Comparison of ENCODE assay signal across 8 cellular contexts in genomic region chr6:41546866-41547798, GRCh38. TPM values are rescaled to one million over a fixed set of nuclear protein-coding genes. Genes with fewer than 3 reads are reported as not detected.
DNase-seq lines count a peak whose midpoint lies in the region; ATAC-seq and TF ChIP-seq lines count a peak whose summit lies in the region.

No MANE protein-coding gene starts in this region.

- H3K36me3 ChIP-seq in DND-41 (ENCODE audit: insufficient read depth, low read length) (peaks cover 23% of the 10 kb centered on the region), HUES48 (ENCODE audit: control insufficient read depth, insufficient read depth, low read length) (no peaks in the 10 kb centered on the region), esophagus (ENCODE audit: control insufficient read depth in 2 of 2, insufficient read depth in 2 of 2, low read length in 1 of 2) (peaks cover 0 to 6% of the 10 kb centered on the region in 2 donors), vagina (no peaks in the 10 kb centered on the region)

- peaks cover 59% of the 10 kb centered on the region for H3K27me3 Mint-ChIP-seq in activated CD4-positive, alpha-beta T cell treated with anti-CD3 and anti-CD28 coated beads, Interleukin-2, amount 10 ng/mL, durations not matched to agents 24 days and 14 days

- peak overlapping the region; percentile 51 for H3K27ac Mint-ChIP-seq in activated CD4-positive, alpha-beta T cell treated with anti-CD3 and anti-CD28 coated beads, Interleukin-2, amount 10 ng/mL, durations not matched to agents 24 days and 14 days

- no peaks in the 10 kb centered on the region for H3K9me3 ChIP-seq in DND-41 (ENCODE audit: insufficient read depth, low read length, severe bottlenecking)
- no peaks in the 10 kb centered on the region for H3K9me3 ChIP-seq in HUES48 (ENCODE audit: control insufficient read depth, insufficient read depth, low read length)
- no peaks in the 10 kb centered on the region for H3K9me3 ChIP-seq in esophagus (ENCODE audit: control insufficient read depth in 2 of 2, insufficient read depth in 1 of 2, low read depth in 1 of 2, low read length in 1 of 2)
- H3K9me3 ChIP-seq in vagina = no peaks in the 10 kb centered on the region

- peaks cover 20% of the 10 kb centered on the region for H3K4me1 Mint-ChIP-seq in activated CD4-positive, alpha-beta T cell treated with anti-CD3 and anti-CD28 coated beads, Interleukin-2, amount 10 ng/mL, durations not matched to agents 24 days and 14 days

- H3K9me3 Mint-ChIP-seq in activated CD4-positive, alpha-beta T cell treated with anti-CD3 and anti-CD28 coated beads, Interleukin-2, amount 10 ng/mL, durations not matched to agents 24 days and 14 days = no peaks in the 10 kb centered on the region

- peak overlapping the region; percentile 34; the same call in 1 of the 2 replicates for H2AFZ ChIP-seq in DND-41 (ENCODE audit: low read depth, low read length)

- DNase-seq in DND-41 (peak; percentile 40), myocyte (ENCODE audit: low read depth) (peak; percentile 67), vagina (ENCODE audit: extremely low spot score in 2 of 2) (no peak), germinal center (ENCODE audit: low spot score) (no peak)
- DNase-seq in activated CD4-positive, alpha-beta T cell treated with anti-CD3 and anti-CD28 coated beads, Interleukin-2, amount 10 ng/mL, durations not matched to agents 24 days and 14 days = peak; percentile 77

- TF ChIP-seq CTCF in DND-41 (IDR thresholded peaks at IDR 0.05; ENCODE audit: borderline replicate concordance, extremely low read depth, low read length, poor library complexity, severe bottlenecking) (no peak), vagina (IDR thresholded peaks at IDR 0.05) (no peak)

- peaks cover 50% of the 10 kb centered on the region for H3K4me1 ChIP-seq in DND-41 (ENCODE audit: insufficient read depth, low read length)
- H3K4me1 ChIP-seq in HUES48 (ENCODE audit: control insufficient read depth, insufficient read depth, low read length) = peaks cover 47% of the 10 kb centered on the region
- H3K4me1 ChIP-seq in esophagus (ENCODE audit: control insufficient read depth in 2 of 2, insufficient read depth in 2 of 2, low read length in 1 of 2) = peaks cover 3 to 25% of the 10 kb centered on the region in 2 donors
- peaks cover 28% of the 10 kb centered on the region for H3K4me1 ChIP-seq in vagina

- peak; percentile 20; the same call in 2 of the 3 replicates for ATAC-seq in DND-41 (ENCODE audit: insufficient read depth, low read depth)
- ATAC-seq in GM21360 (IDR thresholded peaks at IDR 0.05; ENCODE audit: unreplicated experiment) = peak; percentile 12

- H3K4me3 Mint-ChIP-seq in activated CD4-positive, alpha-beta T cell treated with anti-CD3 and anti-CD28 coated beads, Interleukin-2, amount 10 ng/mL, durations not matched to agents 24 days and 14 days = peak overlapping the region; percentile 91

- H3K4me3 ChIP-seq in DND-41 (ENCODE audit: low read depth in 1 of 2, low read length in 2 of 2) = peak overlapping the region; percentile 54 to 89
- H3K4me3 ChIP-seq in HUES48 (ENCODE audit: low read depth, low read length) = peak overlapping the region; percentile 65
- H3K4me3 ChIP-seq in esophagus (ENCODE audit: low read depth in 1 of 2, low read length in 2 of 2) = peak overlapping the region; percentile 72 to 77
- H3K4me3 ChIP-seq in vagina = peak overlapping the region; percentile 62 to 98

- intact Hi-C loops in activated CD4-positive, alpha-beta T cell treated with anti-CD3 and anti-CD28 coated beads, Interleukin-2, amount 10 ng/mL, durations not matched to agents 24 days and 14 days (cut with micrococcal nuclease) = loop anchor here (1.0 to 5.0 kb wide), 3 partner anchors 14 to 120 kb away; no protein-coding TSS in a partner anchor
- intact Hi-C loops in vagina (cut with DNase I) = loop anchor here (1.0 kb wide), 1 partner anchor 42 kb away; no protein-coding TSS in a partner anchor

- peak overlapping the region; percentile 76 for H3K9ac ChIP-seq in DND-41 (ENCODE audit: low read depth, low read length)
- no peak overlapping the region for H3K9ac ChIP-seq in HUES48 (ENCODE audit: low read depth, low read length)

- peak overlapping the region; percentile 84 for H3K4me2 ChIP-seq in DND-41 (ENCODE audit: insufficient read depth, low read length)

- no peak for TF ChIP-seq POLR2A in vagina (IDR thresholded peaks at IDR 0.05)

- H3K27ac ChIP-seq in DND-41 (ENCODE audit: low read length) (peak overlapping the region; percentile 22; the same call in 1 of the 2 replicates), HUES48 (ENCODE audit: low read depth, low read length) (no peak overlapping the region), esophagus (ENCODE audit: low read depth in 2 of 2, low read length in 1 of 2) (peak overlapping the region; percentile 78 to 89), vagina (peak overlapping the region; percentile 69)

- H4K20me1 ChIP-seq in DND-41 (ENCODE audit: insufficient read depth, low read length) = peaks cover 52% of the 10 kb centered on the region

- H3K27me3 ChIP-seq in DND-41 (ENCODE audit: insufficient read depth, low read length, poor library complexity) (no peaks in the 10 kb centered on the region), HUES48 (ENCODE audit: control insufficient read depth, insufficient read depth, low read length) (peaks cover 81% of the 10 kb centered on the region), esophagus (ENCODE audit: control insufficient read depth in 1 of 2, insufficient read depth in 2 of 2, low read length in 2 of 2) (no peaks in the 10 kb centered on the region), vagina (no peaks in the 10 kb centered on the region)

- 1% methylated on average over 73 to 82 of the region's 82 CpGs for WGBS in esophagus, 2 donors

- peaks cover 12% of the 10 kb centered on the region for H3K36me3 Mint-ChIP-seq in activated CD4-positive, alpha-beta T cell treated with anti-CD3 and anti-CD28 coated beads, Interleukin-2, amount 10 ng/mL, durations not matched to agents 24 days and 14 days (ENCODE audit: low read depth)

- H3K79me2 ChIP-seq in DND-41 (ENCODE audit: insufficient read depth, low read length) = peaks cover 69% of the 10 kb centered on the region

RNA-seq across cellular contexts. Expression of gene FOXP4, which starts 1.0 kb away (rescaled TPM):
- total RNA-seq in activated CD4-positive, alpha-beta T cell treated with anti-CD3 and anti-CD28 coated beads, Interleukin-2, amount 10 ng/mL, durations not matched to agents 24 days and 14 days = 16.9 and 17.6 TPM in 2 replicates
- 1 to 10 TPM; 6.6 to 8.4 TPM for polyA plus RNA-seq in esophagus
- total RNA-seq in myocyte = 3.1 and 7.1 TPM in 2 replicates
- polyA plus RNA-seq in myocyte (2012) = 10.8 TPM
- total RNA-seq in vagina = 7.4 TPM

Comparison
In these comparisons a context has a peak if more than half of its experiments do, and no peak if none do; other contexts are left out.
1. DNase-seq: peak in DND-41 (single experiment), activated CD4-positive, alpha-beta T cell treated with anti-CD3 and anti-CD28 coated beads, Interleukin-2, amount 10 ng/mL, durations not matched to agents 24 days and 14 days (single experiment) and myocyte (single experiment); none in vagina (0 of 2) and germinal center (single experiment).
2. Peak in every context shown above with its lines, with median percentiles within 50 percentile points of each other: H3K4me3 ChIP-seq.